8 cellular contexts compared by ENCODE assay signal in the genomic region with DNA sequence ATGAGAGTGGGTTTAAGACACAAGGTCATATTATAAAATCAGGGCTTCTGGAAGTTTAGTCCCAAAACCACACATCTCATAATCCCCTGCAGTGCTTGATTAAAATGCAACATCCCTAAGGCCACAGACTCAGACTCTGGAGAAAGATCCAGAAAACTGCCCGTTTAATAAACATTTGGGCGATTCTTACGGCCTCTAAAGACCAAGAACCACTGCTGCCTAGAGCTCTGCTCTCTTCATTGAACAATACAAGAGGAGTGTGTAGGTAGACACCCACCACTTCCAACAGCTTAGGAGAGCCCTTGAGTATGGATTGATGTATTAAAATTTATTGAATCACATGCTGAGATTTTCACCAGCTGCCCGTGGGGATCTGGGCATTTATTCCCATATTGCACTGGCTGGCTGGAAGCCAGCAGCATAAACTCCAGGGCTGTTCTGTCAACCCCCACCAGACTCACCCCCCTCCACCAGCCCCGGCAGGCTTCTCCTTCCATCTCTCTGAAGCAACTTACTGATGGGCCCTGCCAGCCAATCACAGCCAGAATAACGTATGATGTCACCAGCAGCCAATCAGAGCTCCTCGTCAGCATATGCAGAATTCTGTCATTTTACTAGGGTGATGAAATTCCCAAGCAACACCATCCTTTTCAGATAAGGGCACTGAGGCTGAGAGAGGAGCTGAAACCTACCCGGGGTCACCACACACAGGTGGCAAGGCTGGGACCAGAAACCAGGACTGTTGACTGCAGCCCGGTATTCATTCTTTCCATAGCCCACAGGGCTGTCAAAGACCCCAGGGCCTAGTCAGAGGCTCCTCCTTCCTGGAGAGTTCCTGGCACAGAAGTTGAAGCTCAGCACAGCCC. TPM values are rescaled to one million over a fixed set of nuclear protein-coding genes. Genes with fewer than 3 reads are reported as not detected.
DNase-seq lines count a peak whose midpoint lies in the region; TF ChIP-seq lines count a peak whose summit lies in the region.

No MANE protein-coding gene starts in this region.

- H3K36me3 ChIP-seq in BJ (ENCODE audit: control insufficient read depth, insufficient read depth, low read length) (no peaks in the 10 kb centered on the region), thyroid gland (no peaks in the 10 kb centered on the region)

- WGBS in thyroid gland, 2 donors = 46 to 49% methylated on average over 9 of the region's 9 CpGs

- CTCF ChIA-PET in BJ (lab: Yijun Ruan, JAX) (interaction anchor here (0.9 to 10.2 kb wide), 10 partner anchors 12 to 202 kb away, joined by 3 to 374 read pairs (median 18); no protein-coding TSS in a partner anchor), HEK293T (lab: Yijun Ruan, JAX) (interaction anchor here (0.7 to 3.3 kb wide), 5 partner anchors 51 to 134 kb away, joined by 3 to 27 read pairs (median 11); no protein-coding TSS in a partner anchor)

- POLR2A ChIA-PET in BJ (lab: Charles Lee) = interaction anchor here (1.0 to 1.3 kb wide), 3 partner anchors 16 to 26 kb away, joined by 3 to 4 read pairs (median 3); no protein-coding TSS in a partner anchor
- POLR2A ChIA-PET in HEK293T (lab: Yijun Ruan, JAX) = interaction anchor here (0.6 to 5.1 kb wide), 20 partner anchors 13 to 157 kb away, joined by 3 to 68 read pairs (median 3); a partner anchor contains a TSS

- DNase-seq in BJ (ENCODE audit: low read depth) (peak; percentile 95), HEK293T (ENCODE audit: extremely low spot score) (peak; percentile 79), NCI-H526 (lab: John Stamatoyannopoulos, UW) (peak; percentile 45 to 68), cerebellar nuclear complex (lab: John Stamatoyannopoulos, UW) (peak; percentile 65 to 80), left kidney (ENCODE audit: low read depth, low spot score) (peak; percentile 83), thyroid gland (peak; percentile 30 to 42), DMS114 treated with DMSO at 0.1 percent for 48 hours (lab: John Stamatoyannopoulos, UW; ENCODE audit: unreplicated experiment) (no peak)
- DNase-seq in activated CD4-positive, alpha-beta T cell treated with anti-CD3 and anti-CD28 coated beads, Interleukin-2, amount 50 U/mL, for 1 hour = no peak

- peaks cover 5 to 11% of the 10 kb centered on the region in 2 donors for H3K4me1 ChIP-seq in thyroid gland

- TF ChIP-seq POLR2A in thyroid gland (IDR thresholded peaks at IDR 0.05) = peak in 1 of 2 donors; percentile 16

- no peak overlapping the region for H3K4me3 ChIP-seq in BJ (ENCODE audit: low read depth, low read length)
- H3K4me3 ChIP-seq in thyroid gland (replicated peaks in 1 of 3) = no peak overlapping the region

- no peaks in the 10 kb centered on the region for H3K9me3 ChIP-seq in thyroid gland

- intact Hi-C loops in thyroid gland (cut with DNase I) = loop anchor here (5.0 kb wide), 3 partner anchors 47 to 152 kb away; no protein-coding TSS in a partner anchor

- TF ChIP-seq CTCF in BJ (IDR thresholded peaks at IDR 0.05; ENCODE audit: insufficient read depth, low read depth, low read length) = no peak
- TF ChIP-seq CTCF in thyroid gland (IDR thresholded peaks at IDR 0.05) = no peak

- no peak overlapping the region for H3K27ac ChIP-seq in thyroid gland

- peaks cover 2% of the 10 kb centered on the region; the same call in 1 of the 2 replicates for H3K27me3 ChIP-seq in BJ (ENCODE audit: control insufficient read depth, insufficient read depth, low read length)
- H3K27me3 ChIP-seq in thyroid gland = no peaks in the 10 kb centered on the region

TF ChIP-seq in HEK293T, 16 proteins besides CTCF, POLR2A, EP300 and RAD21:
- TF ChIP-seq BHLHE40 (IDR thresholded peaks at IDR 0.05; ENCODE audit: borderline replicate concordance) = no peak
- TF ChIP-seq, protein P1, sequence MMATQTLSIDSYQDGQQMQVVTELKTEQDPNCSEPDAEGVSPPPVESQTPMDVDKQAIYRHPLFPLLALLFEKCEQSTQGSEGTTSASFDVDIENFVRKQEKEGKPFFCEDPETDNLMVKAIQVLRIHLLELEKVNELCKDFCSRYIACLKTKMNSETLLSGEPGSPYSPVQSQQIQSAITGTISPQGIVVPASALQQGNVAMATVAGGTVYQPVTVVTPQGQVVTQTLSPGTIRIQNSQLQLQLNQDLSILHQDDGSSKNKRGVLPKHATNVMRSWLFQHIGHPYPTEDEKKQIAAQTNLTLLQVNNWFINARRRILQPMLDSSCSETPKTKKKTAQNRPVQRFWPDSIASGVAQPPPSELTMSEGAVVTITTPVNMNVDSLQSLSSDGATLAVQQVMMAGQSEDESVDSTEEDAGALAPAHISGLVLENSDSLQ (IDR thresholded peaks at IDR 0.05) = peak; percentile 85
- no peak for TF ChIP-seq SUZ12 (IDR thresholded peaks at IDR 0.05)
- TF ChIP-seq FOXK2 (IDR thresholded peaks at IDR 0.05) = no peak
- no peak for TF ChIP-seq ELF4 (IDR thresholded peaks at IDR 0.05)

RNA-seq across cellular contexts. Expression of a gene that starts 0.7 kb away (rescaled TPM):
- polyA plus RNA-seq in BJ (2011; rRNA removed) = 5.1 and 6.4 TPM in 2 replicates
- polyA minus RNA-seq in BJ (2011; rRNA and poly(A)+ RNA removed) = 2.9 and 4.6 TPM in 2 replicates
- 1 to 10 TPM in 3 of 4 donors, under 1 TPM in 1; 0.67 to 3.3 (median 1.9) TPM for total RNA-seq in thyroid gland

RNA-seq across cellular contexts. Expression of a gene that starts 18.0 kb away (rescaled TPM):
- 1,472 and 1,806 TPM in 2 replicates for polyA plus RNA-seq in BJ (2011; rRNA removed)
- 725 and 1,367 TPM in 2 replicates for polyA minus RNA-seq in BJ (2011; rRNA and poly(A)+ RNA removed)
- 1,000 to 10,000 TPM; 2,377 to 4,120 (median 2,918) TPM for total RNA-seq in thyroid gland

RNA-seq across cellular contexts. Expression of a gene that starts 32.0 kb away (rescaled TPM):
- polyA plus RNA-seq in BJ (2011; rRNA removed) = 9.4 and 15.1 TPM in 2 replicates
- 7.3 and 9.6 TPM in 2 replicates for polyA minus RNA-seq in BJ (2011; rRNA and poly(A)+ RNA removed)
- total RNA-seq in thyroid gland = 10 to 100 TPM in 3 of 4 donors, 1 to 10 TPM in 1; 6.5 to 27.7 (median 15.2) TPM

RNA-seq across cellular contexts. Expression of a gene that starts 58.1 kb away (rescaled TPM):
- 158 and 271 TPM in 2 replicates for polyA plus RNA-seq in BJ (2011; rRNA removed)
- polyA minus RNA-seq in BJ (2011; rRNA and poly(A)+ RNA removed) = 134 and 281 TPM in 2 replicates
- 10 to 100 TPM; 25.2 to 37.6 (median 31.2) TPM for total RNA-seq in thyroid gland

Comparison
In these comparisons a context has a peak if more than half of its experiments do, and no peak if none do; other contexts are left out.
1. DNase-seq: peak in BJ (single experiment), HEK293T (single experiment), NCI-H526 (2 of 2), cerebellar nuclear complex (2 of 2), left kidney (single experiment) and thyroid gland (2 of 2); none in DMS114 treated with DMSO at 0.1 percent for 48 hours (single experiment) and activated CD4-positive, alpha-beta T cell treated with anti-CD3 and anti-CD28 coated beads, Interleukin-2, amount 50 U/mL, for 1 hour (single experiment).